In the genomic region with DNA sequence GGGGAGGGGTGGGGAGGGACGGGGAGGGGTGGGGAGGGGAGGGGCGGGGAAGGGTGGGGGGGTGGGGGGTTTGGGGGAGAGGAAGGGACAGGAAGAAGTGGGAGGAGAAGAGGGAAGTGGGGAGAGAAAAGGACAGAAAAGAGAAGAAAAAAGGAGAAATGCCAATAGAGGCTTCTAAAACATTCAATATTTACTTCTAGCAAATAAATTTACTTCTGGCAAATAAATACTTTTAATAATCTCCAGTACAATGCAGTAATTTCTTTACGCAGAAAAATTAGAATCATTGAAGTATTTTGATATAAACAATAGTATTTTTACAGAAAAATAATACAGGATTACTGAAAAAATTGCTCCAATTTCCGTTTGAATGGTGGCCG, we compare ENCODE assay signal across 7 cellular contexts.
"Had no signal": no experiment of that assay in that cellular context is flagged by ENCODE, and none has a peak within 500 bp of the region (broad histone marks: within the 10 kb centered on the region; RNA-seq: fewer than 3 reads in every experiment).

No MANE protein-coding gene starts in this region.

- H3K9me3 ChIP-seq: heart right ventricle, ovary, suprapubic skin, upper lobe of left lung had no signal

- H3K36me3 ChIP-seq: cardiac muscle cell, heart right ventricle, ovary, suprapubic skin, upper lobe of left lung had no signal

- H3K9me3 Mint-ChIP-seq: activated T-helper 1 cell treated with anti-CD3 and anti-CD28 coated beads, Interleukin-12 subunit alpha, Interleukin-12 subunit beta, Interleukin-2, Interleukin-4 antibody, amounts not matched to agents 30 ng/mL and 10 ng/mL and 1 ng/mL, durations not matched to agents 14 hours and 24 hours and 36 hours; neural crest cell had no signal

- H3K4me3 Mint-ChIP-seq: activated T-helper 1 cell treated with anti-CD3 and anti-CD28 coated beads, Interleukin-12 subunit alpha, Interleukin-12 subunit beta, Interleukin-2, Interleukin-4 antibody, amounts not matched to agents 30 ng/mL and 10 ng/mL and 1 ng/mL, durations not matched to agents 14 hours and 24 hours and 36 hours had no signal

- H3K4me1 ChIP-seq: upper lobe of left lung had no signal

- H3K27me3 ChIP-seq: cardiac muscle cell, heart right ventricle, ovary, suprapubic skin, upper lobe of left lung had no signal

- H3K27ac ChIP-seq: cardiac muscle cell, ovary, suprapubic skin, upper lobe of left lung had no signal

- H3K27ac Mint-ChIP-seq: activated T-helper 1 cell treated with anti-CD3 and anti-CD28 coated beads, Interleukin-12 subunit alpha, Interleukin-12 subunit beta, Interleukin-2, Interleukin-4 antibody, amounts not matched to agents 30 ng/mL and 10 ng/mL and 1 ng/mL, durations not matched to agents 14 hours and 24 hours and 36 hours had no signal

- H3K4me3 ChIP-seq: cardiac muscle cell, ovary, suprapubic skin, upper lobe of left lung had no signal
